In the genomic region with DNA sequence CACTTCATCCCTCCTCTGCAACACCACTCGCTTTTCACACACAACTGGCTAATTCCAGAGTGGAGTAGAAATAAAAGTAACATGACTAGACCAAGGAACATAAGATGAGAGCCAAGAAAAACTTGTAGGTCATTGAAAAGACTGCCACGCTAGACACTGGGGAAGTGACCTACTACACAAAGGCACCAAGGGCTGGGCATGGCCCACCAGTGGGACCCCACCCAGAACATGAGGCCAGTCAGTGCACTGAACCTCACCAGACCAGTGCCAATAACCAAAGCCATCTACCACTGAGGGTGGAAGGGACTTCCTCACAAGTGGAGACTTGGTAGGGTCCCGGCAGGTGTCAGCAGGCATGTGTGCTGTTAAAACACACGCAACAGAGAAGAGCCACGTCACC, we compare ENCODE assay signal across 14 cellular contexts. TPM values are rescaled to one million over a fixed set of nuclear protein-coding genes. Genes with fewer than 3 reads are reported as not detected.
DNase-seq lines count a peak whose midpoint lies in the region; TF ChIP-seq lines count a peak whose summit lies in the region.
"Had no signal": no experiment of that assay in that cellular context is flagged by ENCODE, and none has a peak within 500 bp of the region (broad histone marks: within the 10 kb centered on the region; RNA-seq: fewer than 3 reads in every experiment).

No MANE protein-coding gene starts in this region.

- TF ChIP-seq CTCF in RWPE1 (conservative IDR thresholded peaks at IDR 0.05; ENCODE audit: low read depth): no peak
- TF ChIP-seq CTCF in chondrocyte (IDR thresholded peaks at IDR 0.05): no peak
- TF ChIP-seq CTCF in esophagus muscularis mucosa (IDR thresholded peaks at IDR 0.05): no peak

- peak overlapping the region; percentile 27 for H3K4me3 Mint-ChIP-seq in chondrocyte (ENCODE audit: unreplicated experiment)
- H3K4me3 Mint-ChIP-seq: B cell; CD4-positive, alpha-beta T cell had no signal

- H3K4me3 ChIP-seq in ACC112 (ENCODE audit: low read depth, low read length) (0 out of 2 replicates have a peak overlapping the region, but pooled peaks have one; percentile 33), HAP-1 (no peak overlapping the region), esophagus muscularis mucosa (no peak overlapping the region)
- H3K4me3 ChIP-seq: GM12878 had no signal

- H2AFZ ChIP-seq in ACC112 (ENCODE audit: low read length, unreplicated experiment): no peak overlapping the region

- H3K4me1 Mint-ChIP-seq in chondrocyte (ENCODE audit: low read depth): peaks cover 100% of the 10 kb centered on the region
- H3K4me1 Mint-ChIP-seq: B cell had no signal

- H3K27me3 ChIP-seq in ACC112 (ENCODE audit: insufficient read depth, low read length) (no peaks in the 10 kb centered on the region), HAP-1 (ENCODE audit: low read depth) (no peaks in the 10 kb centered on the region), esophagus muscularis mucosa (no peaks in the 10 kb centered on the region)

- peak overlapping the region; percentile 33; the same call in 1 of the 2 replicates for H3K27ac ChIP-seq in ACC112 (ENCODE audit: low read depth, low read length)
- H3K27ac ChIP-seq in RWPE1: peak overlapping the region; percentile 13; the same call in 1 of the 2 replicates
- H3K27ac ChIP-seq in temporal lobe (ENCODE audit: low read depth, low read length): peak overlapping the region; percentile 2
- no peak overlapping the region for H3K27ac ChIP-seq in esophagus muscularis mucosa (replicated peaks in 1 of 4)

- H3K36me3 Mint-ChIP-seq in chondrocyte (ENCODE audit: low read depth): peaks cover 40% of the 10 kb centered on the region

- no peaks in the 10 kb centered on the region for H3K9me3 ChIP-seq in HAP-1
- H3K9me3 ChIP-seq in esophagus muscularis mucosa: no peaks in the 10 kb centered on the region

- no peaks in the 10 kb centered on the region for H3K27me3 Mint-ChIP-seq in chondrocyte (ENCODE audit: low read depth)
- H3K27me3 Mint-ChIP-seq: CD4-positive, alpha-beta T cell had no signal

- H3K9me3 Mint-ChIP-seq in chondrocyte (ENCODE audit: low read depth): no peaks in the 10 kb centered on the region
- H3K9me3 Mint-ChIP-seq: CD4-positive, alpha-beta T cell had no signal

- POLR2A ChIA-PET in RWPE1 (lab: Yijun Ruan, JAX; ENCODE audit: low non-redundant PET): no interaction called here

- DNase-seq in RWPE1 (ENCODE audit: low spot score) (no peak), chondrocyte (ENCODE audit: low spot score) (no peak), NOMO-1 treated with DMSO at 0.1 percent for 48 hours (lab: John Stamatoyannopoulos, UW; ENCODE audit: unreplicated experiment) (no peak), HAP-1 (ENCODE audit: low spot score in 2 of 2) (no peak), erythroblast (lab: John Stamatoyannopoulos, UW) (no peak), esophagus muscularis mucosa (ENCODE audit: extremely low spot score) (no peak)
- DNase-seq: C1 segment of cervical spinal cord; Calu3; CD4-positive, alpha-beta T cell; DMS 273 treated with DMSO at 0.1 percent for 48 hours had no signal

- 91% methylated on average over 5 of the region's 5 CpGs for WGBS in esophagus muscularis mucosa

- in situ Hi-C loops in HAP-1 (cut with MboI; ENCODE audit: low sequenced_read_pairs): no loop called here

- peaks cover 3% of the 10 kb centered on the region for H3K79me2 ChIP-seq in ACC112 (ENCODE audit: control insufficient read depth, insufficient read depth, low read length, unreplicated experiment)

- intact Hi-C loops in esophagus muscularis mucosa (cut with DNase I): no loop called here

- H3K27ac Mint-ChIP-seq in chondrocyte (ENCODE audit: unreplicated experiment): peak overlapping the region; percentile 86
- H3K27ac Mint-ChIP-seq: B cell; CD4-positive, alpha-beta T cell had no signal

- peaks cover 36% of the 10 kb centered on the region for H3K4me1 ChIP-seq in ACC112 (ENCODE audit: control insufficient read depth, insufficient read depth, low read length, unreplicated experiment)
- peaks cover 3% of the 10 kb centered on the region; the same call in 1 of the 2 replicates for H3K4me1 ChIP-seq in HAP-1
- H3K4me1 ChIP-seq in esophagus muscularis mucosa: peaks cover 4 to 24% (median 18%) of the 10 kb centered on the region in 4 donors

- TF ChIP-seq POLR2A in erythroblast (IDR thresholded peaks at IDR 0.05; ENCODE audit: low read length) (no peak), esophagus muscularis mucosa (IDR thresholded peaks at IDR 0.05; ENCODE audit: low read depth) (no peak)

- no peak for TF ChIP-seq EP300 in esophagus muscularis mucosa (IDR thresholded peaks at IDR 0.05)

- CTCF ChIA-PET in RWPE1 (lab: Yijun Ruan, JAX): no interaction called here

- H3K36me3 ChIP-seq in ACC112 (ENCODE audit: insufficient read depth, low read length) (no peaks in the 10 kb centered on the region), HAP-1 (replicated peaks) (no peaks in the 10 kb centered on the region), esophagus muscularis mucosa (no peaks in the 10 kb centered on the region)

RNA-seq across cellular contexts. Expression of gene FBLN5, which starts 19.7 kb away (rescaled TPM):
- total RNA-seq in chondrocyte: 1,189 to 1,311 TPM (median 1,232 TPM) in 3 replicates
- total RNA-seq in temporal lobe: 3.2 TPM
- total RNA-seq in esophagus muscularis mucosa: 100 to 1,000 TPM in 3 of 4 donors, 10 to 100 TPM in 1; 79.7 to 161 (median 116) TPM

Comparison
In these comparisons a context has a peak if more than half of its experiments do, and no peak if none do; other contexts are left out.
1. H3K27ac ChIP-seq: peak in ACC112 (single experiment), RWPE1 (single experiment) and temporal lobe (single experiment); none in esophagus muscularis mucosa (0 of 4).
2. RNA of gene FBLN5, which starts 19.7 kb away (total RNA-seq): 1,189 to 1,311 TPM in chondrocyte and 79.7 to 161 TPM in esophagus muscularis mucosa; 3.2 TPM in temporal lobe (single experiment); every median in the first group is over 10 times any median in the second.